In the genomic region with DNA sequence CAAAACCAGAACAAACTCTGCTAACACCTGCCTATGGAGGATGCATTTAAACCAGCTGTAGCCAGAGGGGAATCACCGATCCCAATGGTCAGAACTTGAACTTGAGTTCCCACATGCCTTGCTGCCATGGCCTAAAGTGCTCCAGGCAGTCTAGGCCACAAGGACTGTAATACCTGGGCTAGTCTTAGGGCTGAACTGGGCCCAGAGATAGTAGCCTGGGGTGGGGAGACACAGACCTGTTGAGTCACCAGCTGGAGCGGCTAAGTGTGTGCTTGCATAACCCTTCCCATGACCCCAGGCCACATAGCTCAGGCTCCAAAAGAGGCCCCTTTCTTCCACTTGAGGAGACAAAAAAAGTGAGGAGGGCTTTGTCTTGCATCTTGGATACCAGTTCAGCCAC, we compare ENCODE assay signal across 25 cellular contexts.
DNase-seq lines count a peak whose midpoint lies in the region; TF ChIP-seq lines count a peak whose summit lies in the region.
"Had no signal": no experiment of that assay in that cellular context is flagged by ENCODE, and none has a peak within 500 bp of the region (broad histone marks: within the 10 kb centered on the region; RNA-seq: fewer than 3 reads in every experiment).

No MANE protein-coding gene starts in this region.

- H2AK5ac ChIP-seq in mesendoderm (ENCODE audit: low read length) (no peak overlapping the region), trophoblast cell (ENCODE audit: low read length) (no peak overlapping the region), mesenchymal stem cell (ENCODE audit: low read length, severe bottlenecking) (no peak overlapping the region)

- no peak overlapping the region for H3K23ac ChIP-seq in mesendoderm (ENCODE audit: low read length)
- no peak overlapping the region for H3K23ac ChIP-seq in trophoblast cell (ENCODE audit: low read length)
- no peak overlapping the region for H3K23ac ChIP-seq in mesenchymal stem cell (ENCODE audit: low read length in 2 of 2)

- H4K8ac ChIP-seq in mesendoderm (ENCODE audit: low read depth, low read length) (no peak overlapping the region), trophoblast cell (ENCODE audit: low read depth, low read length) (no peak overlapping the region), mesenchymal stem cell (ENCODE audit: low read length) (no peak overlapping the region)

- H3K4me3 ChIP-seq in mesendoderm (ENCODE audit: low read length), result no peak overlapping the region
- no peak overlapping the region for H3K4me3 ChIP-seq in trophoblast cell (ENCODE audit: low read depth, low read length)
- H3K4me3 ChIP-seq in stomach, result no peak overlapping the region
- H3K4me3 ChIP-seq in mesenchymal stem cell (ENCODE audit: insufficient read depth in 1 of 2, low read depth in 1 of 2, low read length in 2 of 2), result no peak overlapping the region
- H3K4me3 ChIP-seq: BLaER1 had no signal

- H4K12ac ChIP-seq in trophoblast cell (ENCODE audit: low read depth, low read length), result no peak overlapping the region

- TF ChIP-seq EP300 in stomach (IDR thresholded peaks at IDR 0.05), result no peak

- H4K5ac ChIP-seq in mesendoderm (ENCODE audit: low read length), result no peak overlapping the region

- peaks cover 2% of the 10 kb centered on the region for H3K27me3 Mint-ChIP-seq in endothelial cell (ENCODE audit: unreplicated experiment)
- H3K27me3 Mint-ChIP-seq: CD4-positive, alpha-beta memory T cell; CD4-positive, CD25-positive, alpha-beta regulatory T cell; CD8-positive, alpha-beta memory T cell had no signal

- H2BK120ac ChIP-seq in mesendoderm (ENCODE audit: low read depth, low read length), result no peak overlapping the region
- H2BK120ac ChIP-seq in trophoblast cell (ENCODE audit: insufficient read depth, low read length, poor library complexity), result no peak overlapping the region
- H2BK120ac ChIP-seq in mesenchymal stem cell (ENCODE audit: low read depth, low read length), result no peak overlapping the region

- WGBS in mesendoderm (ENCODE audit: extremely low coverage, insufficient coverage, low lambda C conversion rate), result no CpG with 5 or more reads among the region's 2 CpGs
- WGBS in trophoblast cell (ENCODE audit: extremely low coverage, insufficient coverage, insufficient read length), result no CpG with 5 or more reads among the region's 2 CpGs
- WGBS in stomach, 5 donors, result 84 to 98% (median 91%) methylated on average over 2 of the region's 2 CpGs
- 87% methylated on average over 1 of the region's 2 CpGs for WGBS in mesenchymal stem cell

- H3K4me2 ChIP-seq in mesendoderm (ENCODE audit: low read length) (no peak overlapping the region), trophoblast cell (ENCODE audit: low read length) (no peak overlapping the region), mesenchymal stem cell (ENCODE audit: low read length, poor library complexity, severe bottlenecking) (no peak overlapping the region)
- H3K4me2 ChIP-seq: BLaER1 had no signal

- H3K9ac ChIP-seq in mesendoderm (ENCODE audit: low read length), result no peak overlapping the region
- H3K9ac ChIP-seq in trophoblast cell (ENCODE audit: low read length), result no peak overlapping the region
- no peak overlapping the region for H3K9ac ChIP-seq in mesenchymal stem cell (ENCODE audit: low read length)
- H3K9ac ChIP-seq: BLaER1 had no signal

- H3K4me3 Mint-ChIP-seq in endothelial cell (ENCODE audit: unreplicated experiment), result no peak overlapping the region
- H3K4me3 Mint-ChIP-seq: CD14-positive monocyte; CD4-positive, alpha-beta memory T cell; CD4-positive, CD25-positive, alpha-beta regulatory T cell; CD8-positive, alpha-beta memory T cell had no signal

- TF ChIP-seq POLR2A in stomach (IDR thresholded peaks at IDR 0.05), result no peak

- no peak overlapping the region for H3K27ac ChIP-seq in mesendoderm (ENCODE audit: low read depth, low read length)
- H3K27ac ChIP-seq in trophoblast cell (ENCODE audit: low read depth, low read length), result no peak overlapping the region
- H3K27ac ChIP-seq in stomach, result no peak overlapping the region
- no peak overlapping the region for H3K27ac ChIP-seq in mesenchymal stem cell (ENCODE audit: low read length, poor library complexity, severe bottlenecking)
- H3K27ac ChIP-seq in caudate nucleus (ENCODE audit: low read depth, low read length), result no peak overlapping the region
- H3K27ac ChIP-seq: BLaER1 had no signal

- no peaks in the 10 kb centered on the region for H3K36me3 Mint-ChIP-seq in endothelial cell (ENCODE audit: low read depth, unreplicated experiment)
- H3K36me3 Mint-ChIP-seq: CD14-positive monocyte; CD4-positive, alpha-beta memory T cell; CD4-positive, CD25-positive, alpha-beta regulatory T cell; CD8-positive, alpha-beta memory T cell had no signal

- H3K27me3 ChIP-seq in mesendoderm (ENCODE audit: insufficient read depth, low read length, poor library complexity) (no peaks in the 10 kb centered on the region), trophoblast cell (ENCODE audit: insufficient read depth, low read length) (no peaks in the 10 kb centered on the region), stomach (no peaks in the 10 kb centered on the region), mesenchymal stem cell (ENCODE audit: control insufficient read depth in 1 of 2, insufficient read depth in 1 of 2, low read length in 2 of 2) (no peaks in the 10 kb centered on the region)
- H3K27me3 ChIP-seq: BE2C, BLaER1 had no signal

- H3K4me1 Mint-ChIP-seq in endothelial cell (ENCODE audit: unreplicated experiment), result no peaks in the 10 kb centered on the region
- H3K4me1 Mint-ChIP-seq: CD14-positive monocyte; CD4-positive, alpha-beta memory T cell; CD4-positive, CD25-positive, alpha-beta regulatory T cell; CD8-positive, alpha-beta memory T cell had no signal

- DNase-seq in ELF-1 (ENCODE audit: low read depth, low spot score) (peak; percentile 43), dedifferentiated amniotic fluid mesenchymal stem cell (ENCODE audit: extremely low spot score) (peak; percentile 9), mesendoderm (peak; percentile 17), trophoblast cell (peak; percentile 46 to 75), stomach (no peak), mesenchymal stem cell (no peak), caudate nucleus (lab: John Stamatoyannopoulos, UW) (no peak), endothelial cell (ENCODE audit: low spot score) (no peak)
- DNase-seq: 8988T; ACHN; BE2C; C1 segment of cervical spinal cord; CD4-positive, alpha-beta memory T cell; CD4-positive, CD25-positive, alpha-beta regulatory T cell; CD8-positive, alpha-beta memory T cell; COR-L47; DMS 273 treated with DMSO at 0.1 percent for 48 hours; DMS153; DMS53; DMS79; DND-41; EL; GF-D8 had no signal

- H2BK15ac ChIP-seq in mesendoderm (replicated peaks; ENCODE audit: low read depth) (no peak overlapping the region), mesenchymal stem cell (ENCODE audit: low read depth, poor library complexity, severe bottlenecking) (no peak overlapping the region)

- H3K9me3 ChIP-seq in trophoblast cell (ENCODE audit: insufficient read depth, low read depth, low read length), result no peaks in the 10 kb centered on the region
- H3K9me3 ChIP-seq in stomach, result peaks cover 0 to 17% (median 3%) of the 10 kb centered on the region in 4 donors
- H3K9me3 ChIP-seq in mesenchymal stem cell (ENCODE audit: control insufficient read depth, low read length), result peaks cover 9% of the 10 kb centered on the region
- H3K9me3 ChIP-seq: BE2C, BLaER1 had no signal

- H3K14ac ChIP-seq in trophoblast cell (ENCODE audit: low read length) (no peak overlapping the region), mesenchymal stem cell (ENCODE audit: low read length in 2 of 2) (no peak overlapping the region)

- H3K4ac ChIP-seq in mesendoderm (ENCODE audit: low read depth, low read length), result no peak overlapping the region
- H3K4ac ChIP-seq in trophoblast cell (ENCODE audit: low read depth, low read length), result no peak overlapping the region
- no peak overlapping the region for H3K4ac ChIP-seq in mesenchymal stem cell (ENCODE audit: low read depth in 1 of 2, low read length in 2 of 2)

- H4K91ac ChIP-seq in trophoblast cell (ENCODE audit: low read depth, low read length) (no peak overlapping the region), mesenchymal stem cell (ENCODE audit: low read length) (no peak overlapping the region)

- no peak overlapping the region for H2BK5ac ChIP-seq in mesendoderm (ENCODE audit: low read length)
- no peak overlapping the region for H2BK5ac ChIP-seq in trophoblast cell (ENCODE audit: low read depth, low read length, poor library complexity)
- H2BK5ac ChIP-seq in mesenchymal stem cell (ENCODE audit: low read depth, low read length, poor library complexity, severe bottlenecking), result no peak overlapping the region

- H3K36me3 ChIP-seq in mesendoderm (ENCODE audit: control insufficient read depth, insufficient read depth, low read length) (no peaks in the 10 kb centered on the region), trophoblast cell (ENCODE audit: control insufficient read depth in 1 of 2, insufficient read depth in 2 of 2, low read length in 2 of 2) (no peaks in the 10 kb centered on the region), stomach (no peaks in the 10 kb centered on the region), mesenchymal stem cell (ENCODE audit: control insufficient read depth in 1 of 2, insufficient read depth in 2 of 2, low read depth in 1 of 2, low read length in 2 of 2) (no peaks in the 10 kb centered on the region)
- H3K36me3 ChIP-seq: BE2C, BLaER1 had no signal

- no peaks in the 10 kb centered on the region for H3K79me1 ChIP-seq in mesendoderm (ENCODE audit: low read length)
- no peaks in the 10 kb centered on the region for H3K79me1 ChIP-seq in trophoblast cell (ENCODE audit: low read length)
- H3K79me1 ChIP-seq in mesenchymal stem cell (replicated peaks; ENCODE audit: low read length, poor library complexity, severe bottlenecking), result no peaks in the 10 kb centered on the region

- H3K56ac ChIP-seq in mesendoderm (ENCODE audit: low read length), result no peak overlapping the region

- no peaks in the 10 kb centered on the region for H3K9me3 Mint-ChIP-seq in endothelial cell (ENCODE audit: unreplicated experiment)

- H3K79me2 ChIP-seq in mesendoderm (ENCODE audit: control insufficient read depth, insufficient read depth, low read length), result no peaks in the 10 kb centered on the region
- H3K79me2 ChIP-seq in trophoblast cell (ENCODE audit: control insufficient read depth, insufficient read depth, low read length, poor library complexity), result no peaks in the 10 kb centered on the region

- H2BK12ac ChIP-seq in trophoblast cell (ENCODE audit: low read length) (no peak overlapping the region), mesenchymal stem cell (ENCODE audit: low read length in 2 of 2) (no peak overlapping the region)

- TF ChIP-seq CTCF in stomach (IDR thresholded peaks at IDR 0.05), result no peak
- TF ChIP-seq CTCF in endothelial cell (IDR thresholded peaks at IDR 0.05; ENCODE audit: unreplicated experiment), result no peak

- H3K4me1 ChIP-seq in mesendoderm (ENCODE audit: control insufficient read depth, low read depth, low read length) (no peaks in the 10 kb centered on the region), trophoblast cell (ENCODE audit: control insufficient read depth in 1 of 2, insufficient read depth in 2 of 2, low read length in 2 of 2) (peaks cover 2 to 3% of the 10 kb centered on the region in 2 experiments), stomach (no peaks in the 10 kb centered on the region), mesenchymal stem cell (ENCODE audit: control insufficient read depth, insufficient read depth, low read depth, low read length) (no peaks in the 10 kb centered on the region)
- H3K4me1 ChIP-seq: BE2C, BLaER1 had no signal

- intact Hi-C loops in stomach (cut with DNase I; ENCODE audit: low total_unique reads), result no loop called here

- H3K18ac ChIP-seq in mesendoderm (ENCODE audit: low read length) (no peak overlapping the region), trophoblast cell (ENCODE audit: low read length) (no peak overlapping the region), mesenchymal stem cell (ENCODE audit: low read depth in 1 of 2, low read length in 2 of 2) (no peak overlapping the region)

- H2AFZ ChIP-seq in trophoblast cell (ENCODE audit: insufficient read depth, low read length, poor library complexity) (no peak overlapping the region), mesenchymal stem cell (ENCODE audit: low read depth, low read length) (no peak overlapping the region)

- no peak overlapping the region for H3K27ac Mint-ChIP-seq in endothelial cell (ENCODE audit: unreplicated experiment)
- H3K27ac Mint-ChIP-seq: CD14-positive monocyte; CD4-positive, alpha-beta memory T cell; CD4-positive, CD25-positive, alpha-beta regulatory T cell; CD8-positive, alpha-beta memory T cell had no signal

Comparison
In these comparisons a context has a peak if more than half of its experiments do, and no peak if none do; other contexts are left out.
1. DNase-seq: peak in ELF-1 (single experiment), dedifferentiated amniotic fluid mesenchymal stem cell (single experiment), mesendoderm (single experiment) and trophoblast cell (2 of 2); none in stomach (single experiment), mesenchymal stem cell (single experiment), caudate nucleus (0 of 61) and endothelial cell (single experiment).